In genomic region chr2:109349555-109350430, GRCh38 we compare ENCODE assay signal across 13 cellular contexts.
DNase-seq lines count a peak whose midpoint lies in the region; ATAC-seq, FAIRE-seq and TF ChIP-seq lines count a peak whose summit lies in the region.
"Had no signal": no experiment of that assay in that cellular context is flagged by ENCODE, and none has a peak within 500 bp of the region (broad histone marks: within the 10 kb centered on the region; RNA-seq: fewer than 3 reads in every experiment).

No MANE protein-coding gene starts in this region.

- H2BK15ac ChIP-seq in IMR-90 (ENCODE audit: low read depth, low read length), result no peak overlapping the region

- H3K18ac ChIP-seq in IMR-90 (ENCODE audit: low read depth, low read length), result no peak overlapping the region

- H3K9me3 ChIP-seq in CD4-positive, CD25-positive, alpha-beta regulatory T cell (ENCODE audit: control insufficient read depth in 2 of 2, low read length in 2 of 2), result no peaks in the 10 kb centered on the region
- H3K9me3 ChIP-seq in IMR-90 (ENCODE audit: control insufficient read depth, insufficient read depth, low read length), result no peaks in the 10 kb centered on the region

- peaks cover 48% of the 10 kb centered on the region for H4K20me1 ChIP-seq in IMR-90 (ENCODE audit: insufficient read depth, low read length)

- H2AFZ ChIP-seq in IMR-90 (replicated peaks; ENCODE audit: low read length, poor library complexity), result no peak overlapping the region

- TF ChIP-seq RAD21 in IMR-90 (IDR thresholded peaks at IDR 0.05; ENCODE audit: low read length), result no peak

- H3K4me3 Mint-ChIP-seq in CD4-positive, CD25-positive, alpha-beta regulatory T cell, result peak overlapping the region in 3 of 4 donors; percentile 65 to 74 (median 72)
- H3K4me3 Mint-ChIP-seq in natural killer cell treated with Interleukin-12 subunit alpha and Interleukin-12 subunit beta and Interleukin-15 and Interleukin-18, amount 100 ng/mL, for 72 hours, result peak overlapping the region; percentile 70

- H3K27me3 ChIP-seq in CD4-positive, CD25-positive, alpha-beta regulatory T cell (ENCODE audit: control insufficient read depth, insufficient read depth, low read length), result no peaks in the 10 kb centered on the region
- no peaks in the 10 kb centered on the region for H3K27me3 ChIP-seq in IMR-90 (ENCODE audit: control insufficient read depth, insufficient read depth, low read length)

- CTCF ChIA-PET in IMR-90 (lab: Yijun Ruan, JAX), result interaction anchor here (1.4 kb wide), 1 partner anchor 17 kb away, joined by 5 read pairs; no protein-coding TSS in a partner anchor

- TF ChIP-seq POLR2A in IMR-90 (IDR thresholded peaks at IDR 0.05; ENCODE audit: low read depth, low read length), result no peak
- no peak for TF ChIP-seq POLR2A in H54 (IDR thresholded peaks at IDR 0.05; ENCODE audit: low read depth, low read length)

- H3K4ac ChIP-seq in IMR-90 (ENCODE audit: low read depth, low read length), result no peak overlapping the region

- no peaks in the 10 kb centered on the region for H3K27me3 Mint-ChIP-seq in CD4-positive, CD25-positive, alpha-beta regulatory T cell
- no peaks in the 10 kb centered on the region for H3K27me3 Mint-ChIP-seq in natural killer cell treated with Interleukin-12 subunit alpha and Interleukin-12 subunit beta and Interleukin-15 and Interleukin-18, amount 100 ng/mL, for 72 hours

- H3K27ac Mint-ChIP-seq in CD4-positive, CD25-positive, alpha-beta regulatory T cell, result peak overlapping the region; percentile 91 to 99 (median 92)
- peak overlapping the region in 1 of 2 donors; percentile 61 for H3K27ac Mint-ChIP-seq in natural killer cell treated with Interleukin-12 subunit alpha and Interleukin-12 subunit beta and Interleukin-15 and Interleukin-18, amount 100 ng/mL, for 72 hours

- H3K9ac ChIP-seq in IMR-90 (ENCODE audit: low read depth, low read length), result no peak overlapping the region

- H3K14ac ChIP-seq in IMR-90 (replicated peaks; ENCODE audit: low read depth, low read length), result no peak overlapping the region

- H2BK120ac ChIP-seq in IMR-90 (ENCODE audit: low read depth, low read length), result peak overlapping the region; percentile 44; the same call in 1 of the 2 replicates

- no peak overlapping the region for H4K91ac ChIP-seq in IMR-90 (ENCODE audit: insufficient read depth, low read depth, low read length)

- no peaks in the 10 kb centered on the region for H3K9me3 Mint-ChIP-seq in CD4-positive, CD25-positive, alpha-beta regulatory T cell
- no peaks in the 10 kb centered on the region for H3K9me3 Mint-ChIP-seq in natural killer cell treated with Interleukin-12 subunit alpha and Interleukin-12 subunit beta and Interleukin-15 and Interleukin-18, amount 100 ng/mL, for 72 hours

- peaks cover 3% of the 10 kb centered on the region for H3K36me3 Mint-ChIP-seq in CD4-positive, CD25-positive, alpha-beta regulatory T cell
- no peaks in the 10 kb centered on the region for H3K36me3 Mint-ChIP-seq in natural killer cell treated with Interleukin-12 subunit alpha and Interleukin-12 subunit beta and Interleukin-15 and Interleukin-18, amount 100 ng/mL, for 72 hours

- peaks cover 51% of the 10 kb centered on the region for H3K4me1 ChIP-seq in CD4-positive, CD25-positive, alpha-beta regulatory T cell (ENCODE audit: control insufficient read depth, insufficient read depth, low read length, poor library complexity, severe bottlenecking)
- H3K4me1 ChIP-seq in IMR-90 (ENCODE audit: control insufficient read depth, insufficient read depth, low read length), result peaks cover 25% of the 10 kb centered on the region

- H4K5ac ChIP-seq in IMR-90 (ENCODE audit: low read depth, low read length), result no peak overlapping the region

- intact Hi-C loops in IMR-90 (cut with micrococcal nuclease), result no loop called here

- H3K4me1 Mint-ChIP-seq in CD4-positive, CD25-positive, alpha-beta regulatory T cell, result peaks cover 10 to 63% (median 43%) of the 10 kb centered on the region in 4 donors
- peaks cover 10 to 24% of the 10 kb centered on the region in 2 donors for H3K4me1 Mint-ChIP-seq in natural killer cell treated with Interleukin-12 subunit alpha and Interleukin-12 subunit beta and Interleukin-15 and Interleukin-18, amount 100 ng/mL, for 72 hours (ENCODE audit: low read depth in 2 of 2)

- 0 out of 2 replicates have a peak, but pooled peaks have one; percentile 5 for TF ChIP-seq CTCF in IMR-90 (conservative IDR thresholded peaks at IDR 0.05; ENCODE audit: low read depth, low read length)

- peaks cover 22 to 94% of the 10 kb centered on the region in 2 experiments for H3K79me1 ChIP-seq in IMR-90 (ENCODE audit: low read depth in 1 of 2, low read length in 2 of 2)

- no peak for FAIRE-seq in HTR-8/SVneo (lab: Jason Lieb, UNC)
- FAIRE-seq in H54 (lab: Jason Lieb, UNC), result no peak
- FAIRE-seq: small intestine, TTC549 had no signal

- in situ Hi-C loops in IMR-90 (cut with MboI; ENCODE audit: low sequenced_read_pairs), result loop anchor here (25.0 kb wide), 1 partner anchor 212 kb away; the partner anchor contains the start of gene SH3RF3

- ATAC-seq in CD4-positive, CD25-positive, alpha-beta regulatory T cell (ENCODE audit: low read depth in 2 of 2), result no peak
- ATAC-seq in IMR-90 (ENCODE audit: low read depth) (no peak), GM18907 (IDR thresholded peaks at IDR 0.05; ENCODE audit: unreplicated experiment) (no peak)
- ATAC-seq in natural killer cell treated with Interleukin-12 subunit alpha and Interleukin-12 subunit beta and Interleukin-15 and Interleukin-18, amount 100 ng/mL, for 72 hours, result peak in 1 of 2 donors; percentile 4

- POLR2A ChIA-PET in IMR-90 (lab: Charles Lee; ENCODE audit: unreplicated experiment), result no interaction called here

- no peak overlapping the region for H3K4me2 ChIP-seq in IMR-90 (ENCODE audit: low read depth, low read length)

- no peak for DNase-seq in CD4-positive, CD25-positive, alpha-beta regulatory T cell
- DNase-seq in IMR-90, result no peak
- DNase-seq in natural killer cell treated with Interleukin-12 subunit alpha and Interleukin-12 subunit beta and Interleukin-15 and Interleukin-18, amount 100 ng/mL, for 72 hours (ENCODE audit: low spot score), result no peak
- DNase-seq in HTR-8/SVneo (ENCODE audit: insufficient read length, low spot score), result no peak
- DNase-seq in H54 (ENCODE audit: insufficient read length, low spot score), result no peak
- no peak for DNase-seq in HCEC 1CT
- DNase-seq: DMS153, NCI-H82, small intestine had no signal

- no peak overlapping the region for H2BK5ac ChIP-seq in IMR-90 (ENCODE audit: low read depth, low read length, poor library complexity, severe bottlenecking)

- no peak overlapping the region; a peak in 1 of 4 replicates for H4K8ac ChIP-seq in IMR-90 (ENCODE audit: low read depth in 2 of 2, low read length in 2 of 2)

- H3K9me1 ChIP-seq in IMR-90 (ENCODE audit: insufficient read depth, low read length), result peaks cover 20% of the 10 kb centered on the region

- no peak overlapping the region for H2BK20ac ChIP-seq in IMR-90 (ENCODE audit: low read depth, low read length)

- H2AK9ac ChIP-seq in IMR-90 (replicated peaks; ENCODE audit: low read depth, low read length, poor library complexity), result no peak overlapping the region

- H3K56ac ChIP-seq in IMR-90 (ENCODE audit: extremely low read depth, insufficient read depth, low read length), result no peak overlapping the region

- H3K27ac ChIP-seq in CD4-positive, CD25-positive, alpha-beta regulatory T cell (ENCODE audit: insufficient read depth, low read length, poor library complexity, severe bottlenecking), result peak overlapping the region; percentile 78
- H3K27ac ChIP-seq in IMR-90 (ENCODE audit: insufficient read depth, low read length) (no peak overlapping the region), cingulate gyrus (ENCODE audit: low read depth, low read length) (peak overlapping the region; percentile 40)
- H3K27ac ChIP-seq: epithelial cell of prostate had no signal

- H3K4me3 ChIP-seq in CD4-positive, CD25-positive, alpha-beta regulatory T cell (ENCODE audit: low read depth, low read length), result peak overlapping the region; percentile 82
- no peak overlapping the region for H3K4me3 ChIP-seq in IMR-90 (ENCODE audit: insufficient read depth, low read depth, low read length)

- H3K23ac ChIP-seq in IMR-90 (ENCODE audit: low read depth, low read length), result no peak overlapping the region

- H2AK5ac ChIP-seq in IMR-90 (ENCODE audit: low read depth, low read length), result no peak overlapping the region; the same call in 1 of the 2 replicates

- dilution Hi-C loops in IMR-90 (cut with HindIII; ENCODE audit: low sequenced_read_pairs, unreplicated experiment), result no loop called here

- no peaks in the 10 kb centered on the region for H3K36me3 ChIP-seq in CD4-positive, CD25-positive, alpha-beta regulatory T cell (ENCODE audit: control insufficient read depth, insufficient read depth, low read length)
- H3K36me3 ChIP-seq in IMR-90 (ENCODE audit: control insufficient read depth, insufficient read depth, low read length), result peaks cover 4% of the 10 kb centered on the region; the same call in 1 of the 2 replicates

- 92% methylated on average over 2 of the region's 18 CpGs; no CpG with 5 or more reads in 1 of the 2 experiments for WGBS in IMR-90 (ENCODE audit: extremely low coverage in 2 of 2, insufficient read length in 1 of 2), 2 experiments

- BruUV-seq in IMR-90 (replicated peaks; lab: Mats Ljungman, UMichigan), result no TSS peak

TF ChIP-seq in IMR-90, 13 proteins besides CTCF, POLR2A, EP300 and RAD21 (continues in another document):
- TF ChIP-seq RFX5 (IDR thresholded peaks at IDR 0.05; ENCODE audit: low read depth, low read length), result no peak
- no peak for TF ChIP-seq NFE2L2 (IDR thresholded peaks at IDR 0.05; ENCODE audit: low read depth, low read length)
- TF ChIP-seq RCOR1 (IDR thresholded peaks at IDR 0.05; ENCODE audit: insufficient replicate concordance, low read length), result no peak
- no peak for TF ChIP-seq CHD1 (IDR thresholded peaks at IDR 0.05; ENCODE audit: low read depth, low read length)
- TF ChIP-seq SMC3 (IDR thresholded peaks at IDR 0.05; ENCODE audit: low read depth, low read length), result no peak
- no peak for TF ChIP-seq ELK1 (IDR thresholded peaks at IDR 0.05; ENCODE audit: borderline replicate concordance, low read depth, low read length)
- no peak for TF ChIP-seq FOS (IDR thresholded peaks at IDR 0.05; ENCODE audit: low read depth, low read length)
- no peak for TF ChIP-seq MAFK (IDR thresholded peaks at IDR 0.05; ENCODE audit: low read depth, low read length)
- TF ChIP-seq MXI1 (IDR thresholded peaks at IDR 0.05; ENCODE audit: borderline replicate concordance, low read depth, low read length), result no peak
